ENCODE assay signal across 22 cellular contexts in genomic region chr19:30112171-30112570, GRCh38.
"Had no signal": no experiment of that assay in that cellular context is flagged by ENCODE, and none has a peak within 500 bp of the region (broad histone marks: within the 10 kb centered on the region; RNA-seq: fewer than 3 reads in every experiment).

No MANE protein-coding gene starts in this region.

- H3K4me2 ChIP-seq: SK-N-SH had no signal

- H3K9me3 Mint-ChIP-seq: IgD-negative memory B cell had no signal

- H3K27ac Mint-ChIP-seq: IgD-negative memory B cell had no signal

- H3K27me3 Mint-ChIP-seq: IgD-negative memory B cell had no signal

- H3K9me3 ChIP-seq: SK-N-SH had no signal

- DNase-seq: KBM-7, MV-4-11, NCI-H1092, NCI-H1105 treated with DMSO at 0.1 percent for 48 hours, NCI-H1417 treated with DMSO at 0.1 percent for 48 hours, NCI-H146, NCI-H1694 treated with DMSO at 0.1 percent for 48 hours, NCI-H1930, NCI-H2081, NCI-H2107, NCI-H2227 treated with DMSO at 0.1 percent for 48 hours, NCI-H446, NCI-H510A, NCI-H524 treated with DMSO at 0.1 percent for 48 hours, NCI-H69, NCI-H774, SHP77, SW 1271 had no signal

- H3K9ac ChIP-seq: SK-N-SH had no signal

- H3K27ac ChIP-seq: HL-60, RWPE1 had no signal

- H3K4me1 Mint-ChIP-seq: IgD-negative memory B cell had no signal

- H3K4me3 Mint-ChIP-seq: IgD-negative memory B cell had no signal
